15 cellular contexts compared by ENCODE assay signal in the genomic region with DNA sequence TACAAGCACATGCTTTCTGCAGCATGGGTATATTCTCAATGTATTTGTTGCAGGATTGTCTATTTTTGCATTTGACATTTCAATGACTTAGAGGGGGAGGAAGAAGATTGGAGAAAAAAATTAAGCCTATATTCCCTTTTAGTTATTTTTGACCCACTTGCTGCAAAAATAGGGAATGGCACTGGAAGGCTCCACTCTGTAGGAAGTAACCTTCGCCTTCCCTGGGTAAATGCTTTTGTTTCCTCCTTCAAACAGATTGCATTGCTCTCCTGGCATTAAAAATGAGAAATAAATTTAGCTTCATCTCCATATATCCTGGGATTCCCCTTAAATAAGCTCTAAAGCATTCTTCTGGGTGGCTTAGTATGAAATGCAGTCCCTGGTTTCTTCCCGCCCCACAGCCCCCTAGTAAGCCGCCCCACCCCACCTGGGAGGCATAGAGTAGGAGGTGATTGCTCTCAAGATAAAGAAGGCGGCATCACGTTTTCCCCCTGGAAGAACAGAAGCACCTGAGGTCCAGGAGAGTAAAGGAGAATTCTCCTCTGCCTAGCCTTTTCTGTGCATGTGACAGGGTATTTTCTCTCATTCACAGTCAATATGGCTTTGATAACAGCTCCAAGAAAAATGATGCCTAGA. TPM values are rescaled to one million over a fixed set of nuclear protein-coding genes. Genes with fewer than 3 reads are reported as not detected.
A peak's percentile ranks its signal among the peaks of the same experiment; 100 is the strongest.
DNase-seq lines count a peak whose midpoint lies in the region; ATAC-seq and TF ChIP-seq lines count a peak whose summit lies in the region.
"Had no signal": no experiment of that assay in that cellular context is flagged by ENCODE, and none has a peak within 500 bp of the region (broad histone marks: within the 10 kb centered on the region; RNA-seq: fewer than 3 reads in every experiment).

No MANE protein-coding gene starts in this region.

- CTCF ChIA-PET in WTC11 (lab: Charles Lee), result no interaction called here

- ATAC-seq in WTC11 (no peak), mucosa of descending colon (peak; percentile 41), GM19455 (IDR thresholded peaks at IDR 0.05; ENCODE audit: unreplicated experiment) (no peak)

- H3K27ac Mint-ChIP-seq in WTC11, result 0 out of 2 replicates have a peak overlapping the region, but pooled peaks have one; percentile 9

- no peak for DNase-seq in WTC11 (ENCODE audit: low spot score)
- DNase-seq in dorsolateral prefrontal cortex, result no peak
- DNase-seq in mucosa of descending colon, result no peak
- DNase-seq in superior temporal gyrus (ENCODE audit: extremely low spot score), result peak; percentile 18
- DNase-seq in ureter (ENCODE audit: low spot score), result no peak
- no peak for DNase-seq in uterus
- no peak for DNase-seq in hippocampal formation (lab: John Stamatoyannopoulos, UW)
- DNase-seq: ACHN; CD4-positive, CD25-positive, alpha-beta regulatory T cell; DMS53; GF-D8 had no signal

- H3K9me3 Mint-ChIP-seq in WTC11, result no peaks in the 10 kb centered on the region
- H3K9me3 Mint-ChIP-seq: CD4-positive, CD25-positive, alpha-beta regulatory T cell had no signal

- H3K36me3 ChIP-seq in mucosa of descending colon (ENCODE audit: low read depth) (no peaks in the 10 kb centered on the region), uterus (no peaks in the 10 kb centered on the region)
- H3K36me3 ChIP-seq: HAP-1 had no signal

- intact Hi-C loops in dorsolateral prefrontal cortex (cut with DNase I), result loop anchor here (5.0 kb wide), 4 partner anchors 36 to 59 kb away; no protein-coding TSS in a partner anchor
- intact Hi-C loops in mucosa of descending colon (cut with DNase I, micrococcal nuclease), result no loop called here
- intact Hi-C loops in uterus (cut with DNase I; ENCODE audit: low total_unique reads), result no loop called here

- peaks cover 2% of the 10 kb centered on the region for H3K4me1 ChIP-seq in mucosa of descending colon (ENCODE audit: low read depth)
- peaks cover 0 to 4% of the 10 kb centered on the region in 2 donors for H3K4me1 ChIP-seq in uterus

- peaks cover 52% of the 10 kb centered on the region for H3K4me1 Mint-ChIP-seq in WTC11
- H3K4me1 Mint-ChIP-seq: CD4-positive, CD25-positive, alpha-beta regulatory T cell had no signal

- no peaks in the 10 kb centered on the region for H3K9me3 ChIP-seq in mucosa of descending colon
- H3K9me3 ChIP-seq in uterus, result no peaks in the 10 kb centered on the region
- H3K9me3 ChIP-seq: HAP-1 had no signal

- no peaks in the 10 kb centered on the region for H3K27me3 ChIP-seq in dorsolateral prefrontal cortex
- H3K27me3 ChIP-seq in uterus, result no peaks in the 10 kb centered on the region
- H3K27me3 ChIP-seq: BLaER1 treated with 17β-estradiol and CSF1 and Interleukin-3, amounts not matched to agents 10 nM and 100 nM had no signal

- no peak for TF ChIP-seq POLR2A in uterus (IDR thresholded peaks at IDR 0.05)

- H3K27me3 Mint-ChIP-seq in WTC11 (ENCODE audit: low read depth), result no peaks in the 10 kb centered on the region

- H3K36me3 Mint-ChIP-seq in WTC11, result no peaks in the 10 kb centered on the region
- H3K36me3 Mint-ChIP-seq: CD4-positive, CD25-positive, alpha-beta regulatory T cell had no signal

- POLR2A ChIA-PET in WTC11 (lab: Charles Lee), result no interaction called here

- no peak overlapping the region for H3K4me3 ChIP-seq in dorsolateral prefrontal cortex
- no peak overlapping the region for H3K4me3 ChIP-seq in mucosa of descending colon
- no peak overlapping the region for H3K4me3 ChIP-seq in uterus
- H3K4me3 ChIP-seq: BLaER1 treated with 17β-estradiol and CSF1 and Interleukin-3, amounts not matched to agents 10 nM and 100 nM; HAP-1 had no signal

- TF ChIP-seq CTCF in WTC11 (IDR thresholded peaks at IDR 0.05), result no peak
- TF ChIP-seq CTCF in dorsolateral prefrontal cortex (IDR thresholded peaks at IDR 0.05 in 54 of 56, conservative IDR thresholded peaks at IDR 0.05 in 2 of 56; ENCODE audit: low read depth in 1 of 56, partially characterized antibody in 56 of 56), result no peak
- no peak for TF ChIP-seq CTCF in mucosa of descending colon (IDR thresholded peaks at IDR 0.05)
- TF ChIP-seq CTCF in uterus (IDR thresholded peaks at IDR 0.05), result no peak

- H3K27ac ChIP-seq in dorsolateral prefrontal cortex, result peak overlapping the region in 57 of 59 donors; percentile 47 to 99 (median 93)
- no peak overlapping the region for H3K27ac ChIP-seq in uterus
- H3K27ac ChIP-seq: BLaER1 treated with 17β-estradiol and CSF1 and Interleukin-3, amounts not matched to agents 10 nM and 100 nM had no signal

- H3K4me3 Mint-ChIP-seq in WTC11, result no peak overlapping the region
- H3K4me3 Mint-ChIP-seq: CD4-positive, CD25-positive, alpha-beta regulatory T cell had no signal

TF ChIP-seq in WTC11, 78 proteins besides CTCF, POLR2A, EP300 and RAD21 (continues in another document):
- TF ChIP-seq ZNF671 (CRISPR knock-in tag; IDR thresholded peaks at IDR 0.05) (no peak), KAT7 (CRISPR knock-in tag; IDR thresholded peaks at IDR 0.05; ENCODE audit: borderline replicate concordance) (no peak), ZNF416 (CRISPR knock-in tag; IDR thresholded peaks at IDR 0.05) (no peak), HMGA2 (CRISPR knock-in tag; IDR thresholded peaks at IDR 0.05) (no peak), RELA (CRISPR knock-in tag; IDR thresholded peaks at IDR 0.05; ENCODE audit: borderline replicate concordance) (no peak), SMAD3 (CRISPR knock-in tag; IDR thresholded peaks at IDR 0.05; ENCODE audit: borderline replicate concordance) (no peak), SP1 (CRISPR knock-in tag; conservative IDR thresholded peaks at IDR 0.05) (no peak), ZNF121 (CRISPR knock-in tag; IDR thresholded peaks at IDR 0.05) (no peak), TEAD1 (CRISPR knock-in tag; IDR thresholded peaks at IDR 0.05) (no peak), CREB1 (CRISPR knock-in tag; IDR thresholded peaks at IDR 0.05) (no peak)
- TF ChIP-seq, protein P1, sequence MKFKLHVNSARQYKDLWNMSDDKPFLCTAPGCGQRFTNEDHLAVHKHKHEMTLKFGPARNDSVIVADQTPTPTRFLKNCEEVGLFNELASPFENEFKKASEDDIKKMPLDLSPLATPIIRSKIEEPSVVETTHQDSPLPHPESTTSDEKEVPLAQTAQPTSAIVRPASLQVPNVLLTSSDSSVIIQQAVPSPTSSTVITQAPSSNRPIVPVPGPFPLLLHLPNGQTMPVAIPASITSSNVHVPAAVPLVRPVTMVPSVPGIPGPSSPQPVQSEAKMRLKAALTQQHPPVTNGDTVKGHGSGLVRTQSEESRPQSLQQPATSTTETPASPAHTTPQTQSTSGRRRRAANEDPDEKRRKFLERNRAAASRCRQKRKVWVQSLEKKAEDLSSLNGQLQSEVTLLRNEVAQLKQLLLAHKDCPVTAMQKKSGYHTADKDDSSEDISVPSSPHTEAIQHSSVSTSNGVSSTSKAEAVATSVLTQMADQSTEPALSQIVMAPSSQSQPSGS (CRISPR knock-in tag; IDR thresholded peaks at IDR 0.05; ENCODE audit: borderline replicate concordance, low read depth), result no peak
- TF ChIP-seq, protein P2, sequence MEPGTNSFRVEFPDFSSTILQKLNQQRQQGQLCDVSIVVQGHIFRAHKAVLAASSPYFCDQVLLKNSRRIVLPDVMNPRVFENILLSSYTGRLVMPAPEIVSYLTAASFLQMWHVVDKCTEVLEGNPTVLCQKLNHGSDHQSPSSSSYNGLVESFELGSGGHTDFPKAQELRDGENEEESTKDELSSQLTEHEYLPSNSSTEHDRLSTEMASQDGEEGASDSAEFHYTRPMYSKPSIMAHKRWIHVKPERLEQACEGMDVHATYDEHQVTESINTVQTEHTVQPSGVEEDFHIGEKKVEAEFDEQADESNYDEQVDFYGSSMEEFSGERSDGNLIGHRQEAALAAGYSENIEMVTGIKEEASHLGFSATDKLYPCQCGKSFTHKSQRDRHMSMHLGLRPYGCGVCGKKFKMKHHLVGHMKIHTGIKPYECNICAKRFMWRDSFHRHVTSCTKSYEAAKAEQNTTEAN (CRISPR knock-in tag; IDR thresholded peaks at IDR 0.05), result no peak
- TF ChIP-seq, protein P3, sequence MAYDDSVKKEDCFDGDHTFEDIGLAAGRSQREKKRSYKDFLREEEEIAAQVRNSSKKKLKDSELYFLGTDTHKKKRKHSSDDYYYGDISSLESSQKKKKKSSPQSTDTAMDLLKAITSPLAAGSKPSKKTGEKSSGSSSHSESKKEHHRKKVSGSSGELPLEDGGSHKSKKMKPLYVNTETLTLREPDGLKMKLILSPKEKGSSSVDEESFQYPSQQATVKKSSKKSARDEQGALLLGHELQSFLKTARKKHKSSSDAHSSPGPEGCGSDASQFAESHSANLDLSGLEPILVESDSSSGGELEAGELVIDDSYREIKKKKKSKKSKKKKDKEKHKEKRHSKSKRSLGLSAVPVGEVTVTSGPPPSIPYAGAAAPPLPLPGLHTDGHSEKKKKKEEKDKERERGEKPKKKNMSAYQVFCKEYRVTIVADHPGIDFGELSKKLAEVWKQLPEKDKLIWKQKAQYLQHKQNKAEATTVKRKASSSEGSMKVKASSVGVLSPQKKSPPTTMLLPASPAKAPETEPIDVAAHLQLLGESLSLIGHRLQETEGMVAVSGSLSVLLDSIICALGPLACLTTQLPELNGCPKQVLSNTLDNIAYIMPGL (CRISPR knock-in tag; IDR thresholded peaks at IDR 0.05), result no peak
- TF ChIP-seq, protein P4, sequence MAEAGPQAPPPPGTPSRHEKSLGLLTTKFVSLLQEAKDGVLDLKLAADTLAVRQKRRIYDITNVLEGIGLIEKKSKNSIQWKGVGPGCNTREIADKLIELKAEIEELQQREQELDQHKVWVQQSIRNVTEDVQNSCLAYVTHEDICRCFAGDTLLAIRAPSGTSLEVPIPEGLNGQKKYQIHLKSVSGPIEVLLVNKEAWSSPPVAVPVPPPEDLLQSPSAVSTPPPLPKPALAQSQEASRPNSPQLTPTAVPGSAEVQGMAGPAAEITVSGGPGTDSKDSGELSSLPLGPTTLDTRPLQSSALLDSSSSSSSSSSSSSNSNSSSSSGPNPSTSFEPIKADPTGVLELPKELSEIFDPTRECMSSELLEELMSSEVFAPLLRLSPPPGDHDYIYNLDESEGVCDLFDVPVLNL (CRISPR knock-in tag; IDR thresholded peaks at IDR 0.05; ENCODE audit: borderline replicate concordance, low read depth), result no peak
- TF ChIP-seq, protein P5, sequence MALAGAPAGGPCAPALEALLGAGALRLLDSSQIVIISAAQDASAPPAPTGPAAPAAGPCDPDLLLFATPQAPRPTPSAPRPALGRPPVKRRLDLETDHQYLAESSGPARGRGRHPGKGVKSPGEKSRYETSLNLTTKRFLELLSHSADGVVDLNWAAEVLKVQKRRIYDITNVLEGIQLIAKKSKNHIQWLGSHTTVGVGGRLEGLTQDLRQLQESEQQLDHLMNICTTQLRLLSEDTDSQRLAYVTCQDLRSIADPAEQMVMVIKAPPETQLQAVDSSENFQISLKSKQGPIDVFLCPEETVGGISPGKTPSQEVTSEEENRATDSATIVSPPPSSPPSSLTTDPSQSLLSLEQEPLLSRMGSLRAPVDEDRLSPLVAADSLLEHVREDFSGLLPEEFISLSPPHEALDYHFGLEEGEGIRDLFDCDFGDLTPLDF (CRISPR knock-in tag; IDR thresholded peaks at IDR 0.05), result no peak

RNA-seq across cellular contexts. Expression of a gene that starts 59.7 kb away (rescaled TPM):
- total RNA-seq in WTC11 (2021), result 29.2 to 33.9 TPM (median 30.1 TPM) in 3 replicates
- 100 to 1,000 TPM in 97 of 120 experiments, 10 to 100 TPM in 23; 79.2 to 197 (median 110) TPM for total RNA-seq in dorsolateral prefrontal cortex
- total RNA-seq in mucosa of descending colon, result 10 to 100 TPM; 33.7 to 60.7 (median 50.4) TPM
- 15.9 TPM for total RNA-seq in ureter
- total RNA-seq in uterus, result 10 to 100 TPM in 3 of 4 donors, 1 to 10 TPM in 1; 7.4 to 40.4 (median 21.6) TPM
- total RNA-seq: HT-29 had no signal

Comparison
In these comparisons a context has a peak if more than half of its experiments do, and no peak if none do; other contexts are left out.
1. H3K27ac ChIP-seq: peak in dorsolateral prefrontal cortex (57 of 59); none in uterus (0 of 2).
2. intact Hi-C loops: an anchor here in dorsolateral prefrontal cortex (5.0 kb wide); none called in mucosa of descending colon and uterus.